In genomic region chr1:16521679-16522078, GRCh38 we compare ENCODE assay signal across 1 cellular context. TPM values are rescaled to one million over a fixed set of nuclear protein-coding genes. Genes with fewer than 3 reads are reported as not detected.
"Had no signal": no experiment of that assay in that cellular context is flagged by ENCODE, and none has a peak within 500 bp of the region (broad histone marks: within the 10 kb centered on the region; RNA-seq: fewer than 3 reads in every experiment).

No MANE protein-coding gene starts in this region.

RNA-seq across cellular contexts. Expression of gene RNU1-1, which starts 7.6 kb away (rescaled TPM):
- polyA plus RNA-seq: heart right ventricle had no signal
